1 cellular context compared by ENCODE assay signal in the genomic region with DNA sequence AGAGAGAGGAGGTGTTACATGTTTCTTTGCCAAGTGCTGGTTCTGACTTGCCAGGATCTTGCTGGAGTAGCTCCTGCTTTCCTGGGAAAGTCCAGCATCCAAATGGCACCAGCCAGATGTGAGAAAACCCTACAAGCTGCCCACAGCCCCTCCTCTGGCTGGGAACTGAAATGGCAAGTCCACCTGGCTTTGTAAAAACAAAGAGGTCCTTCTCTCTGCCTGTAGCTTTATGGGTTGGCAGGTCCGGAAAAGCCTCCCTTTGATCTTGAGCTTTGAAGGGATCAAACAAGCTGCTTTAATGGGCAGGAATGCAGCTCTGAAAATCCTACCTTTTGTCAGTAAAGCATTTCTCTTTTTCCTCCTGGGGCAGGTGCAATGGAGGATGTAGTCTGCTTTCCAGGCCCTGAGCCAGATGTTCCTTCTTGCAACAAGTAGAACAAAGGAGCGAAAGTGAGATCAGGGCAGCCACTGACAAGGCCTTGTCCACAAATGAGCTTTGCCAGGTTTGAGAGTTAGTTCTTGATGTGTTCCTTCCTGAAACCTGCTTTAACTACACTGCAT.
TF ChIP-seq lines count a peak whose summit lies in the region.

No MANE protein-coding gene starts in this region.

TF ChIP-seq in HepG2, 621 proteins besides CTCF, POLR2A, EP300 and RAD21 (continued from another document and continues in another):
- TF ChIP-seq, protein P1, sequence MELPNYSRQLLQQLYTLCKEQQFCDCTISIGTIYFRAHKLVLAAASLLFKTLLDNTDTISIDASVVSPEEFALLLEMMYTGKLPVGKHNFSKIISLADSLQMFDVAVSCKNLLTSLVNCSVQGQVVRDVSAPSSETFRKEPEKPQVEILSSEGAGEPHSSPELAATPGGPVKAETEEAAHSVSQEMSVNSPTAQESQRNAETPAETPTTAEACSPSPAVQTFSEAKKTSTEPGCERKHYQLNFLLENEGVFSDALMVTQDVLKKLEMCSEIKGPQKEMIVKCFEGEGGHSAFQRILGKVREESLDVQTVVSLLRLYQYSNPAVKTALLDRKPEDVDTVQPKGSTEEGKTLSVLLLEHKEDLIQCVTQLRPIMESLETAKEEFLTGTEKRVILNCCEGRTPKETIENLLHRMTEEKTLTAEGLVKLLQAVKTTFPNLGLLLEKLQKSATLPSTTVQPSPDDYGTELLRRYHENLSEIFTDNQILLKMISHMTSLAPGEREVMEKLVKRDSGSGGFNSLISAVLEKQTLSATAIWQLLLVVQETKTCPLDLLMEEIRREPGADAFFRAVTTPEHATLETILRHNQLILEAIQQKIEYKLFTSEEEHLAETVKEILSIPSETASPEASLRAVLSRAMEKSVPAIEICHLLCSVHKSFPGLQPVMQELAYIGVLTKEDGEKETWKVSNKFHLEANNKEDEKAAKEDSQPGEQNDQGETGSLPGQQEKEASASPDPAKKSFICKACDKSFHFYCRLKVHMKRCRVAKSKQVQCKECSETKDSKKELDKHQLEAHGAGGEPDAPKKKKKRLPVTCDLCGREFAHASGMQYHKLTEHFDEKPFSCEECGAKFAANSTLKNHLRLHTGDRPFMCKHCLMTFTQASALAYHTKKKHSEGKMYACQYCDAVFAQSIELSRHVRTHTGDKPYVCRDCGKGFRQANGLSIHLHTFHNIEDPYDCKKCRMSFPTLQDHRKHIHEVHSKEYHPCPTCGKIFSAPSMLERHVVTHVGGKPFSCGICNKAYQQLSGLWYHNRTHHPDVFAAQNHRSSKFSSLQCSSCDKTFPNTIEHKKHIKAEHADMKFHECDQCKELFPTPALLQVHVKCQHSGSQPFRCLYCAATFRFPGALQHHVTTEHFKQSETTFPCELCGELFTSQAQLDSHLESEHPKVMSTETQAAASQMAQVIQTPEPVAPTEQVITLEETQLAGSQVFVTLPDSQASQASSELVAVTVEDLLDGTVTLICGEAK (IDR thresholded peaks at IDR 0.05): no peak
- TF ChIP-seq, protein P1 (CRISPR knock-in tag; IDR thresholded peaks at IDR 0.05): no peak
- 0 out of 2 replicates have a peak, but pooled peaks have one; percentile 28 for TF ChIP-seq ZFP91 (CRISPR knock-in tag; IDR thresholded peaks at IDR 0.05; ENCODE audit: borderline replicate concordance)
- no peak for TF ChIP-seq NBN (conservative IDR thresholded peaks at IDR 0.05)
- peak; percentile 58 for TF ChIP-seq CREM (IDR thresholded peaks at IDR 0.05)
- TF ChIP-seq CREM (CRISPR knock-in tag; IDR thresholded peaks at IDR 0.05): no peak
- TF ChIP-seq RCOR2 (CRISPR knock-in tag; IDR thresholded peaks at IDR 0.05): peak; percentile 43; the same call in 1 of the 2 replicates
- no peak for TF ChIP-seq ZBED4 (CRISPR knock-in tag; IDR thresholded peaks at IDR 0.05; ENCODE audit: borderline replicate concordance)
- no peak for TF ChIP-seq ZBTB2 (CRISPR knock-in tag; IDR thresholded peaks at IDR 0.05; ENCODE audit: low read depth)
- TF ChIP-seq ZBTB33 (CRISPR knock-in tag; IDR thresholded peaks at IDR 0.05): no peak
- no peak for TF ChIP-seq LCORL (IDR thresholded peaks at IDR 0.05)
- TF ChIP-seq LCORL (CRISPR knock-in tag; IDR thresholded peaks at IDR 0.05): no peak
- TF ChIP-seq ZNF496 (CRISPR knock-in tag; IDR thresholded peaks at IDR 0.05; ENCODE audit: insufficient replicate concordance): no peak
- no peak for TF ChIP-seq ETV6 (CRISPR knock-in tag; conservative IDR thresholded peaks at IDR 0.05)
- no peak for TF ChIP-seq CREB3 (CRISPR knock-in tag; IDR thresholded peaks at IDR 0.05)
- TF ChIP-seq PHB2 (IDR thresholded peaks at IDR 0.05; ENCODE audit: partially characterized antibody): no peak
- TF ChIP-seq ZNF335 (CRISPR knock-in tag; IDR thresholded peaks at IDR 0.05): no peak
- no peak for TF ChIP-seq ZNF101 (CRISPR knock-in tag; IDR thresholded peaks at IDR 0.05; ENCODE audit: borderline replicate concordance, low read depth)
- no peak for TF ChIP-seq FOXK2 (IDR thresholded peaks at IDR 0.05)
- peak; percentile 79 for TF ChIP-seq HMG20A (CRISPR knock-in tag; IDR thresholded peaks at IDR 0.05; ENCODE audit: borderline replicate concordance)
- no peak for TF ChIP-seq ZNF709 (CRISPR knock-in tag; IDR thresholded peaks at IDR 0.05)
- no peak for TF ChIP-seq JUNB (CRISPR knock-in tag; IDR thresholded peaks at IDR 0.05; ENCODE audit: borderline replicate concordance)
- TF ChIP-seq, protein P2, sequence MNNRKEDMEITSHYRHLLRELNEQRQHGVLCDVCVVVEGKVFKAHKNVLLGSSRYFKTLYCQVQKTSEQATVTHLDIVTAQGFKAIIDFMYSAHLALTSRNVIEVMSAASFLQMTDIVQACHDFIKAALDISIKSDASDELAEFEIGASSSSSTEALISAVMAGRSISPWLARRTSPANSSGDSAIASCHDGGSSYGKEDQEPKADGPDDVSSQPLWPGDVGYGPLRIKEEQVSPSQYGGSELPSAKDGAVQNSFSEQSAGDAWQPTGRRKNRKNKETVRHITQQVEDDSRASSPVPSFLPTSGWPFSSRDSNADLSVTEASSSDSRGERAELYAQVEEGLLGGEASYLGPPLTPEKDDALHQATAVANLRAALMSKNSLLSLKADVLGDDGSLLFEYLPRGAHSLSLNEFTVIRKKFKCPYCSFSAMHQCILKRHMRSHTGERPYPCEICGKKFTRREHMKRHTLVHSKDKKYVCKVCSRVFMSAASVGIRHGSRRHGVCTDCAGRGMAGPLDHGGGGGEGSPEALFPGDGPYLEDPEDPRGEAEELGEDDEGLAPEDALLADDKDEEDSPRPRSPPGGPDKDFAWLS (CRISPR knock-in tag; IDR thresholded peaks at IDR 0.05; ENCODE audit: borderline replicate concordance): no peak
- TF ChIP-seq ZNF121 (CRISPR knock-in tag; IDR thresholded peaks at IDR 0.05): no peak
- no peak for TF ChIP-seq DBP (CRISPR knock-in tag; IDR thresholded peaks at IDR 0.05; ENCODE audit: not compliant biosample characterization)
- no peak for TF ChIP-seq GTF2F1 (IDR thresholded peaks at IDR 0.05; ENCODE audit: low read length)
- no peak for TF ChIP-seq ZNF253 (CRISPR knock-in tag; IDR thresholded peaks at IDR 0.05; ENCODE audit: borderline replicate concordance)
- TF ChIP-seq ZNF446 (CRISPR knock-in tag; IDR thresholded peaks at IDR 0.05): no peak
- no peak for TF ChIP-seq GATA4 (IDR thresholded peaks at IDR 0.05; ENCODE audit: borderline replicate concordance, low read depth)
- peak; percentile 75 for TF ChIP-seq ELF3 (CRISPR knock-in tag; IDR thresholded peaks at IDR 0.05)
